ENCODE assay signal across 9 cellular contexts in genomic region chr6:45424628-45424955, GRCh38. TPM values are rescaled to one million over a fixed set of nuclear protein-coding genes. Genes with fewer than 3 reads are reported as not detected.
A peak's percentile ranks its signal among the peaks of the same experiment; 100 is the strongest.
DNase-seq lines count a peak whose midpoint lies in the region; ATAC-seq lines count a peak whose summit lies in the region.
"Had no signal": no experiment of that assay in that cellular context is flagged by ENCODE, and none has a peak within 500 bp of the region (broad histone marks: within the 10 kb centered on the region; RNA-seq: fewer than 3 reads in every experiment).

No MANE protein-coding gene starts in this region.

- no peak for DNase-seq in T-helper 1 cell
- peak; percentile 70 for DNase-seq in activated CD4-positive, alpha-beta memory T cell treated with anti-CD3 and anti-CD28 coated beads for 36 hours
- no peak for DNase-seq in stimulated activated naive CD8-positive, alpha-beta T cell treated with anti-CD3 and anti-CD28 coated beads, Interleukin-15, amount 100 ng/mL, for 72 hours
- DNase-seq in T-helper 9 cell = no peak

- H3K9me3 Mint-ChIP-seq in T-helper 1 cell treated with Interleukin-12 subunit alpha and Interleukin-12 subunit beta and Interleukin-4 antibody, amounts not matched to agents 30 μg/mL and 1 μg/mL, for 36 hours = no peaks in the 10 kb centered on the region
- H3K9me3 Mint-ChIP-seq in activated CD4-positive, alpha-beta memory T cell treated with anti-CD3 and anti-CD28 coated beads for 36 hours = no peaks in the 10 kb centered on the region
- H3K9me3 Mint-ChIP-seq in stimulated activated naive CD8-positive, alpha-beta T cell treated with anti-CD3 and anti-CD28 coated beads, Interleukin-15, amount 100 ng/mL, for 72 hours = no peaks in the 10 kb centered on the region

- no peak overlapping the region for H3K9ac ChIP-seq in iPS-18a (ENCODE audit: low read length)

- H3K27ac ChIP-seq in iPS-18a (ENCODE audit: low read length) = no peak overlapping the region
- H3K27ac ChIP-seq: A549 had no signal

- H3K4me3 ChIP-seq in iPS-18a (ENCODE audit: low read length) = peak overlapping the region; percentile 78
- H3K4me3 ChIP-seq: A549 had no signal

- peaks cover 44% of the 10 kb centered on the region for H3K4me1 Mint-ChIP-seq in T-helper 1 cell treated with Interleukin-12 subunit alpha and Interleukin-12 subunit beta and Interleukin-4 antibody, amounts not matched to agents 30 μg/mL and 1 μg/mL, for 36 hours (ENCODE audit: low read depth)
- peaks cover 47% of the 10 kb centered on the region for H3K4me1 Mint-ChIP-seq in activated CD4-positive, alpha-beta memory T cell treated with anti-CD3 and anti-CD28 coated beads for 36 hours (ENCODE audit: low read depth)
- peaks cover 54% of the 10 kb centered on the region for H3K4me1 Mint-ChIP-seq in stimulated activated naive CD8-positive, alpha-beta T cell treated with anti-CD3 and anti-CD28 coated beads, Interleukin-15, amount 100 ng/mL, for 72 hours

- no peaks in the 10 kb centered on the region for H3K36me3 ChIP-seq in iPS-18a (ENCODE audit: control insufficient read depth, low read depth, low read length)

- ATAC-seq in stimulated activated naive CD8-positive, alpha-beta T cell treated with anti-CD3 and anti-CD28 coated beads, Interleukin-15, amount 100 ng/mL, for 72 hours = no peak
- ATAC-seq in HG02884 (IDR thresholded peaks at IDR 0.05; ENCODE audit: unreplicated experiment) (no peak), GM19023 (IDR thresholded peaks at IDR 0.05; ENCODE audit: unreplicated experiment) (no peak)
- ATAC-seq: A549 had no signal

- H3K27me3 ChIP-seq in iPS-18a (ENCODE audit: control insufficient read depth, insufficient read depth, low read length) = peaks cover 68% of the 10 kb centered on the region

- H3K36me3 Mint-ChIP-seq in T-helper 1 cell treated with Interleukin-12 subunit alpha and Interleukin-12 subunit beta and Interleukin-4 antibody, amounts not matched to agents 30 μg/mL and 1 μg/mL, for 36 hours (ENCODE audit: low read depth) = peaks cover 9% of the 10 kb centered on the region
- H3K36me3 Mint-ChIP-seq in activated CD4-positive, alpha-beta memory T cell treated with anti-CD3 and anti-CD28 coated beads for 36 hours = peaks cover 47% of the 10 kb centered on the region

- H3K4me1 ChIP-seq in iPS-18a (ENCODE audit: control insufficient read depth, low read depth, low read length) = peaks cover 5% of the 10 kb centered on the region

- intact Hi-C loops in activated CD4-positive, alpha-beta memory T cell treated with anti-CD3 and anti-CD28 coated beads for 36 hours (cut with micrococcal nuclease) = loop anchor here (2.0 to 5.0 kb wide), 3 partner anchors 54 to 588 kb away; no protein-coding TSS in a partner anchor

- peaks cover 45% of the 10 kb centered on the region for H3K27me3 Mint-ChIP-seq in T-helper 1 cell treated with Interleukin-12 subunit alpha and Interleukin-12 subunit beta and Interleukin-4 antibody, amounts not matched to agents 30 μg/mL and 1 μg/mL, for 36 hours (ENCODE audit: low read depth)
- no peaks in the 10 kb centered on the region for H3K27me3 Mint-ChIP-seq in activated CD4-positive, alpha-beta memory T cell treated with anti-CD3 and anti-CD28 coated beads for 36 hours
- H3K27me3 Mint-ChIP-seq in stimulated activated naive CD8-positive, alpha-beta T cell treated with anti-CD3 and anti-CD28 coated beads, Interleukin-15, amount 100 ng/mL, for 72 hours = no peaks in the 10 kb centered on the region

- H3K4me3 Mint-ChIP-seq in T-helper 1 cell treated with Interleukin-12 subunit alpha and Interleukin-12 subunit beta and Interleukin-4 antibody, amounts not matched to agents 30 μg/mL and 1 μg/mL, for 36 hours = peak overlapping the region; percentile 71
- H3K4me3 Mint-ChIP-seq in activated CD4-positive, alpha-beta memory T cell treated with anti-CD3 and anti-CD28 coated beads for 36 hours = peak overlapping the region; percentile 91
- H3K4me3 Mint-ChIP-seq in stimulated activated naive CD8-positive, alpha-beta T cell treated with anti-CD3 and anti-CD28 coated beads, Interleukin-15, amount 100 ng/mL, for 72 hours = peak overlapping the region; percentile 40 to 100

- CTCF ChIA-PET in activated CD4-positive, alpha-beta memory T cell treated with anti-CD3 and anti-CD28 coated beads for 36 hours (lab: Charles Lee) = interaction anchor here (0.6 kb wide), 2 partner anchors 9 to 97 kb away, joined by 3 read pairs; no protein-coding TSS in a partner anchor

- H3K9me3 ChIP-seq in iPS-18a (ENCODE audit: control insufficient read depth, low read depth, low read length) = no peaks in the 10 kb centered on the region
- H3K9me3 ChIP-seq: A549 had no signal

- POLR2A ChIA-PET in activated CD4-positive, alpha-beta memory T cell treated with anti-CD3 and anti-CD28 coated beads for 36 hours (lab: Charles Lee) = interaction anchor here (0.8 to 2.8 kb wide), 3 partner anchors 12 to 280 kb away, joined by 3 to 34 read pairs (median 4); no protein-coding TSS in a partner anchor

- no peak overlapping the region for H3K27ac Mint-ChIP-seq in T-helper 1 cell treated with Interleukin-12 subunit alpha and Interleukin-12 subunit beta and Interleukin-4 antibody, amounts not matched to agents 30 μg/mL and 1 μg/mL, for 36 hours
- H3K27ac Mint-ChIP-seq in activated CD4-positive, alpha-beta memory T cell treated with anti-CD3 and anti-CD28 coated beads for 36 hours = peak overlapping the region; percentile 95
- no peak overlapping the region for H3K27ac Mint-ChIP-seq in stimulated activated naive CD8-positive, alpha-beta T cell treated with anti-CD3 and anti-CD28 coated beads, Interleukin-15, amount 100 ng/mL, for 72 hours

RNA-seq across cellular contexts. Expression of gene SUPT3H, which starts 46.9 kb away (rescaled TPM):
- 10 to 100 TPM; 17.4 to 18.2 TPM for total RNA-seq in activated CD4-positive, alpha-beta memory T cell treated with anti-CD3 and anti-CD28 coated beads for 36 hours
